ENCODE assay signal across 11 cellular contexts in the genomic region with DNA sequence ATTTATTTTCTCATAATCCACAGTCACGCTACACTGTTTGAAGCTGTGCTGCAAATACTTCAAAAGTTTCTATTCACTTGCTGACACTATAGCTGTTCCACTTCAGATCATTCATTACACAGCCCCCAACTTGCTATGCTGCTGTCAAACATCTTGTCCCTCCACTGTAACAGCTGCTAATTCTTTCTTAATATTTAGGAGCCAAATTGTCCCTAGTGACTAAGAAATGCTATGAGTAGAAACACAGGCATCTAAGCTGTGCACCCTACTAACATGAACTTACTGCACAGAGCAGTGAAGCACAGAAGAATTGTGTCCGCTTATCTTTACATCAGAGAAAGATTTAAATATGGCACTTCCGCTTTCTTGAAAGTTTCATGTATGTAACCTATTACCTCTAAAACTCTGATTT.
DNase-seq lines count a peak whose midpoint lies in the region; ATAC-seq and TF ChIP-seq lines count a peak whose summit lies in the region.
"Had no signal": no experiment of that assay in that cellular context is flagged by ENCODE, and none has a peak within 500 bp of the region (broad histone marks: within the 10 kb centered on the region; RNA-seq: fewer than 3 reads in every experiment).

No MANE protein-coding gene starts in this region.

- no peaks in the 10 kb centered on the region for H3K36me3 ChIP-seq in stomach

- H3K4me3 ChIP-seq in fibroblast of villous mesenchyme (ENCODE audit: low read depth, low read length) (no peak overlapping the region), stomach (no peak overlapping the region)

- no peak for TF ChIP-seq EP300 in stomach (IDR thresholded peaks at IDR 0.05)

- H3K9me3 ChIP-seq in stomach, result no peaks in the 10 kb centered on the region

- DNase-seq in GM13977 (ENCODE audit: low spot score) (peak; percentile 17), fibroblast of villous mesenchyme (ENCODE audit: low read depth) (peak; percentile 5), NOMO-1 (lab: John Stamatoyannopoulos, UW; ENCODE audit: unreplicated experiment in 2 of 2) (no peak), NCI-H1436 (lab: John Stamatoyannopoulos, UW) (no peak), cerebellar cortex (ENCODE audit: low spot score) (no peak), stomach (no peak)
- DNase-seq: natural killer cell, Right ventricle myocardium superior had no signal

- H3K4me1 ChIP-seq in stomach, result peaks cover 0 to 14% (median 0%) of the 10 kb centered on the region in 4 donors

- ATAC-seq in GM21447 (IDR thresholded peaks at IDR 0.05; ENCODE audit: unreplicated experiment), result peak; percentile 82
- peak; percentile 90 for ATAC-seq in HG03135 (IDR thresholded peaks at IDR 0.05; ENCODE audit: unreplicated experiment)
- ATAC-seq: natural killer cell had no signal

- H3K27me3 ChIP-seq in stomach, result no peaks in the 10 kb centered on the region

- no peak overlapping the region for H3K27ac ChIP-seq in stomach
- H3K27ac ChIP-seq: C4-2B had no signal

- intact Hi-C loops in stomach (cut with DNase I; ENCODE audit: low total_unique reads), result no loop called here

- no peak for TF ChIP-seq POLR2A in stomach (IDR thresholded peaks at IDR 0.05)

- WGBS in stomach, 5 donors, result 72 to 77% (median 73%) methylated on average over 3 of the region's 3 CpGs

- no peak for TF ChIP-seq CTCF in GM13977 (IDR thresholded peaks at IDR 0.05; ENCODE audit: extremely low read depth, insufficient read depth, missing control alignments)
- TF ChIP-seq CTCF in fibroblast of villous mesenchyme (IDR thresholded peaks at IDR 0.05; ENCODE audit: insufficient read depth, low read depth, low read length), result no peak
- no peak for TF ChIP-seq CTCF in stomach (IDR thresholded peaks at IDR 0.05)

- in situ Hi-C loops in GM13977 (cut with MboI; ENCODE audit: low pct_unique_long_range_greater_than_20kb, low sequenced_read_pairs, unreplicated experiment), result no loop called here

Comparison
In these comparisons a context has a peak if more than half of its experiments do, and no peak if none do; other contexts are left out.
1. DNase-seq: peak in GM13977 (single experiment) and fibroblast of villous mesenchyme (single experiment); none in NOMO-1 (0 of 2), NCI-H1436 (single experiment), cerebellar cortex (single experiment) and stomach (single experiment).